10 cellular contexts compared by ENCODE assay signal in genomic region chr4:109588176-109588575, GRCh38. TPM values are rescaled to one million over a fixed set of nuclear protein-coding genes. Genes with fewer than 3 reads are reported as not detected.
DNase-seq lines count a peak whose midpoint lies in the region; ATAC-seq and TF ChIP-seq lines count a peak whose summit lies in the region.
"Had no signal": no experiment of that assay in that cellular context is flagged by ENCODE, and none has a peak within 500 bp of the region (broad histone marks: within the 10 kb centered on the region; RNA-seq: fewer than 3 reads in every experiment).

No MANE protein-coding gene starts in this region.

- H3K36me3 Mint-ChIP-seq in activated T-helper 2 cell treated with anti-CD3 and anti-CD28 coated beads, Interferon-gamma antibody, Interleukin-2, Interleukin-4, amounts not matched to agents 10 μg/mL and 5 μg/mL and 100 μg/mL, durations not matched to agents 14 hours and 24 hours and 36 hours (ENCODE audit: low read depth), result peaks cover 31% of the 10 kb centered on the region
- H3K36me3 Mint-ChIP-seq in stimulated activated memory B cell treated with anti-CD40 and anti-IgM and Interleukin-4, amounts not matched to agents 10 μg/mL and 1 μg/mL and 100 μg/mL, for 72 hours, result peaks cover 5% of the 10 kb centered on the region

- peak overlapping the region; percentile 18 for H3K4me3 Mint-ChIP-seq in activated T-helper 2 cell treated with anti-CD3 and anti-CD28 coated beads, Interferon-gamma antibody, Interleukin-2, Interleukin-4, amounts not matched to agents 10 μg/mL and 5 μg/mL and 100 μg/mL, durations not matched to agents 14 hours and 24 hours and 36 hours (ENCODE audit: low read depth)
- H3K4me3 Mint-ChIP-seq in stimulated activated memory B cell treated with anti-CD40 and anti-IgM and Interleukin-4, amounts not matched to agents 10 μg/mL and 1 μg/mL and 100 μg/mL, for 72 hours, result no peak overlapping the region
- H3K4me3 Mint-ChIP-seq: neural crest cell had no signal

- TF ChIP-seq CTCF in uterus (IDR thresholded peaks at IDR 0.05), result no peak
- TF ChIP-seq CTCF in ovary (IDR thresholded peaks at IDR 0.05), result no peak

- H3K27me3 Mint-ChIP-seq in activated T-helper 2 cell treated with anti-CD3 and anti-CD28 coated beads, Interferon-gamma antibody, Interleukin-2, Interleukin-4, amounts not matched to agents 10 μg/mL and 5 μg/mL and 100 μg/mL, durations not matched to agents 14 hours and 24 hours and 36 hours (ENCODE audit: low read depth), result no peaks in the 10 kb centered on the region
- H3K27me3 Mint-ChIP-seq in stimulated activated memory B cell treated with anti-CD40 and anti-IgM and Interleukin-4, amounts not matched to agents 10 μg/mL and 1 μg/mL and 100 μg/mL, for 72 hours, result no peaks in the 10 kb centered on the region

- intact Hi-C loops in activated T-helper 2 cell treated with anti-CD3 and anti-CD28 coated beads, Interferon-gamma antibody, Interleukin-2, Interleukin-4, amounts not matched to agents 10 μg/mL and 5 μg/mL and 100 μg/mL, durations not matched to agents 14 hours and 24 hours and 36 hours (cut with micrococcal nuclease), result loop anchor here (1.0 kb wide), 2 partner anchors 13 to 27 kb away; no protein-coding TSS in a partner anchor
- intact Hi-C loops in uterus (cut with DNase I; ENCODE audit: low total_unique reads) (no loop called here), ovary (cut with DNase I) (no loop called here)

- no peaks in the 10 kb centered on the region for H3K4me1 ChIP-seq in uterus
- H3K4me1 ChIP-seq in ovary (ENCODE audit: insufficient read depth), result no peaks in the 10 kb centered on the region

- H3K4me1 Mint-ChIP-seq in activated T-helper 2 cell treated with anti-CD3 and anti-CD28 coated beads, Interferon-gamma antibody, Interleukin-2, Interleukin-4, amounts not matched to agents 10 μg/mL and 5 μg/mL and 100 μg/mL, durations not matched to agents 14 hours and 24 hours and 36 hours (ENCODE audit: low read depth), result peaks cover 44% of the 10 kb centered on the region
- H3K4me1 Mint-ChIP-seq in stimulated activated memory B cell treated with anti-CD40 and anti-IgM and Interleukin-4, amounts not matched to agents 10 μg/mL and 1 μg/mL and 100 μg/mL, for 72 hours, result peaks cover 62% of the 10 kb centered on the region

- H3K27ac ChIP-seq in uterus, result no peak overlapping the region
- no peak overlapping the region for H3K27ac ChIP-seq in ovary

- H3K27me3 ChIP-seq in uterus (no peaks in the 10 kb centered on the region), ovary (no peaks in the 10 kb centered on the region)

- ATAC-seq in HG03280 (IDR thresholded peaks at IDR 0.05; ENCODE audit: unreplicated experiment), result peak; percentile 98
- peak; percentile 90 for ATAC-seq in stimulated activated memory B cell treated with anti-CD40 and anti-IgM and Interleukin-4, amounts not matched to agents 10 μg/mL and 1 μg/mL and 100 μg/mL, for 72 hours
- ATAC-seq: K562 had no signal

- H3K9me3 Mint-ChIP-seq in activated T-helper 2 cell treated with anti-CD3 and anti-CD28 coated beads, Interferon-gamma antibody, Interleukin-2, Interleukin-4, amounts not matched to agents 10 μg/mL and 5 μg/mL and 100 μg/mL, durations not matched to agents 14 hours and 24 hours and 36 hours, result peaks cover 4% of the 10 kb centered on the region
- H3K9me3 Mint-ChIP-seq in stimulated activated memory B cell treated with anti-CD40 and anti-IgM and Interleukin-4, amounts not matched to agents 10 μg/mL and 1 μg/mL and 100 μg/mL, for 72 hours, result peaks cover under 1% of the 10 kb centered on the region
- H3K9me3 Mint-ChIP-seq: neural crest cell had no signal

- TF ChIP-seq POLR2A in uterus (IDR thresholded peaks at IDR 0.05) (no peak), ovary (IDR thresholded peaks at IDR 0.05) (no peak)

- H3K9me3 ChIP-seq in uterus, result no peaks in the 10 kb centered on the region
- H3K9me3 ChIP-seq in ovary, result no peaks in the 10 kb centered on the region

- no peak for TF ChIP-seq EP300 in ovary (IDR thresholded peaks at IDR 0.05)

- H3K36me3 ChIP-seq in uterus (no peaks in the 10 kb centered on the region), ovary (no peaks in the 10 kb centered on the region)

- H3K4me3 ChIP-seq in uterus, result no peak overlapping the region
- H3K4me3 ChIP-seq in ovary, result no peak overlapping the region
- H3K4me3 ChIP-seq: K562 had no signal

- WGBS in ovary, 3 donors, result 63 to 81% (median 70%) methylated on average over 4 of the region's 4 CpGs

- peak overlapping the region; percentile 34 for H3K27ac Mint-ChIP-seq in activated T-helper 2 cell treated with anti-CD3 and anti-CD28 coated beads, Interferon-gamma antibody, Interleukin-2, Interleukin-4, amounts not matched to agents 10 μg/mL and 5 μg/mL and 100 μg/mL, durations not matched to agents 14 hours and 24 hours and 36 hours
- no peak overlapping the region for H3K27ac Mint-ChIP-seq in stimulated activated memory B cell treated with anti-CD40 and anti-IgM and Interleukin-4, amounts not matched to agents 10 μg/mL and 1 μg/mL and 100 μg/mL, for 72 hours

- peak in 2 of 3 experiments; percentile 4 to 21 for DNase-seq in activated CD8-positive, alpha-beta memory T cell treated with anti-CD3 and anti-CD28 coated beads for 48 hours (ENCODE audit: low read depth in 2 of 3, low spot score in 2 of 3)
- no peak for DNase-seq in activated CD8-positive, alpha-beta memory T cell treated with anti-CD3 and anti-CD28 coated beads for 24 hours
- peak; percentile 25 for DNase-seq in activated T-helper 2 cell treated with anti-CD3 and anti-CD28 coated beads, Interferon-gamma antibody, Interleukin-2, Interleukin-4, amounts not matched to agents 10 μg/mL and 5 μg/mL and 100 μg/mL, durations not matched to agents 14 hours and 24 hours and 36 hours (ENCODE audit: low spot score)
- DNase-seq in uterus (no peak), HuH-7.5 (ENCODE audit: low spot score) (no peak), ovary (no peak)

RNA-seq across cellular contexts. Expression of gene MCUB, which starts 28.1 kb away (rescaled TPM):
- 30.1 and 37.1 TPM in 2 replicates for total RNA-seq in activated T-helper 2 cell treated with anti-CD3 and anti-CD28 coated beads, Interferon-gamma antibody, Interleukin-2, Interleukin-4, amounts not matched to agents 10 μg/mL and 5 μg/mL and 100 μg/mL, durations not matched to agents 14 hours and 24 hours and 36 hours
- total RNA-seq in uterus (10 to 100 TPM in 3 of 4 donors, 1 to 10 TPM in 1; 3.3 to 34.8 (median 21.4) TPM), ovary (10 to 100 TPM in 2 of 7 donors, 1 to 10 TPM in 5; 7.6 to 11.7 (median 8.8) TPM)
- 10 to 100 TPM in 1 of 2 donors, 1 to 10 TPM in 1; 7.7 to 18.5 TPM for polyA plus RNA-seq in ovary

Comparison
In these comparisons a context has a peak if more than half of its experiments do, and no peak if none do; other contexts are left out.
1. DNase-seq: peak in activated CD8-positive, alpha-beta memory T cell treated with anti-CD3 and anti-CD28 coated beads for 48 hours (2 of 3) and activated T-helper 2 cell treated with anti-CD3 and anti-CD28 coated beads, Interferon-gamma antibody, Interleukin-2, Interleukin-4, amounts not matched to agents 10 μg/mL and 5 μg/mL and 100 μg/mL, durations not matched to agents 14 hours and 24 hours and 36 hours (single experiment); none in activated CD8-positive, alpha-beta memory T cell treated with anti-CD3 and anti-CD28 coated beads for 24 hours (single experiment), uterus (0 of 2), HuH-7.5 (single experiment) and ovary (0 of 5).